In the genomic region with DNA sequence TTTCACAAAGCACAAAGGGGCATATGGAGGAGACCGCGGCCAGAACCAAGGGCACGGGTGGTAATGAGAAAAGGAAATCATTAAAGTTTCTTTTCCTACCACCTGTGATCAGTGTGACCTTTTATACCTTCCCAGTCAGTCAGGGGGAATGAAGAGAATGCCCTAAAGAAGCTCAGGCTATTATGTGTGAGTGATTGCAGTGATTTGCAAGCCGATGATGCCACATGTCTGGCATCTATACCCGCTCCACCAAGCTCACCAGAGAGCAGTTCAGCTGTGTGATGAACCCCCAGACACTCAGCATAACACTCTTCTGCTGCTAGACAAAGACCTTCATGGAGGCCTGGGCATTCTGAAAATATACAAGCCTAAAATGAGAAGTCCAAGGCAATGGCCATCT, we compare ENCODE assay signal across 27 cellular contexts.
"Had no signal": no experiment of that assay in that cellular context is flagged by ENCODE, and none has a peak within 500 bp of the region (broad histone marks: within the 10 kb centered on the region; RNA-seq: fewer than 3 reads in every experiment).

No MANE protein-coding gene starts in this region.

- H3K9me3 ChIP-seq: ascending aorta, Peyer's patch had no signal

- ATAC-seq: activated naive CD4-positive, alpha-beta T cell treated with anti-CD3 and anti-CD28 coated beads, Interleukin-2, amount 50 U/mL, for 72 hours; activated naive CD8-positive, alpha-beta T cell treated with anti-CD3 and anti-CD28 coated beads, Interleukin-2, amount 50 U/mL, for 24 hours; K562; T-helper 17 cell had no signal

- H3K9me3 Mint-ChIP-seq: activated CD4-positive, alpha-beta memory T cell treated with anti-CD3 and anti-CD28 coated beads for 36 hours; activated CD4-positive, alpha-beta T cell treated with anti-CD3 and anti-CD28 coated beads, Interleukin-2, amount 10 ng/mL, durations not matched to agents 7 days and 5 days; activated naive CD4-positive, alpha-beta T cell treated with anti-CD3 and anti-CD28 coated beads, Interleukin-2, amount 50 U/mL, for 72 hours; activated naive CD8-positive, alpha-beta T cell treated with anti-CD3 and anti-CD28 coated beads, Interleukin-2, amount 50 U/mL, for 24 hours; activated T-cell treated with anti-CD3 and anti-CD28 coated beads, Interleukin-2, amount 50 U/mL, for 24 hours; activated T-helper 1 cell treated with anti-CD3 and anti-CD28 coated beads, Interleukin-12 subunit alpha, Interleukin-12 subunit beta, Interleukin-2, Interleukin-4 antibody, amounts not matched to agents 30 ng/mL and 10 ng/mL and 1 ng/mL, durations not matched to agents 14 hours and 24 hours and 36 hours had no signal

- H3K4me3 Mint-ChIP-seq: activated CD4-positive, alpha-beta memory T cell treated with anti-CD3 and anti-CD28 coated beads for 36 hours; activated CD4-positive, alpha-beta T cell treated with anti-CD3 and anti-CD28 coated beads, Interleukin-2, amount 10 ng/mL, durations not matched to agents 7 days and 5 days; activated naive CD8-positive, alpha-beta T cell treated with anti-CD3 and anti-CD28 coated beads, Interleukin-2, amount 50 U/mL, for 24 hours; activated T-cell treated with anti-CD3 and anti-CD28 coated beads, Interleukin-2, amount 50 U/mL, for 24 hours; activated T-helper 1 cell treated with anti-CD3 and anti-CD28 coated beads, Interleukin-12 subunit alpha, Interleukin-12 subunit beta, Interleukin-2, Interleukin-4 antibody, amounts not matched to agents 30 ng/mL and 10 ng/mL and 1 ng/mL, durations not matched to agents 14 hours and 24 hours and 36 hours; T-helper 17 cell had no signal

- H3K4me3 ChIP-seq: ascending aorta, cardiac muscle cell, K562, Peyer's patch had no signal

- H3K36me3 Mint-ChIP-seq: activated CD4-positive, alpha-beta memory T cell treated with anti-CD3 and anti-CD28 coated beads for 36 hours; activated naive CD4-positive, alpha-beta T cell treated with anti-CD3 and anti-CD28 coated beads, Interleukin-2, amount 50 U/mL, for 72 hours had no signal

- H3K4me1 ChIP-seq: ascending aorta, Peyer's patch had no signal

- H3K27ac ChIP-seq: ascending aorta, brain microvascular endothelial cell, cardiac muscle cell, Peyer's patch, VCaP had no signal

- H3K36me3 ChIP-seq: ascending aorta, brain microvascular endothelial cell, cardiac muscle cell, Peyer's patch had no signal

- H3K27me3 Mint-ChIP-seq: activated CD4-positive, alpha-beta memory T cell treated with anti-CD3 and anti-CD28 coated beads for 36 hours; activated naive CD8-positive, alpha-beta T cell treated with anti-CD3 and anti-CD28 coated beads, Interleukin-2, amount 50 U/mL, for 24 hours had no signal

- H3K27ac Mint-ChIP-seq: activated CD4-positive, alpha-beta memory T cell treated with anti-CD3 and anti-CD28 coated beads for 36 hours; activated CD4-positive, alpha-beta T cell treated with anti-CD3 and anti-CD28 coated beads, Interleukin-2, amount 10 ng/mL, durations not matched to agents 7 days and 5 days; activated naive CD4-positive, alpha-beta T cell treated with anti-CD3 and anti-CD28 coated beads, Interleukin-2, amount 50 U/mL, for 72 hours; activated naive CD8-positive, alpha-beta T cell treated with anti-CD3 and anti-CD28 coated beads, Interleukin-2, amount 50 U/mL, for 24 hours; activated T-cell treated with anti-CD3 and anti-CD28 coated beads, Interleukin-2, amount 50 U/mL, for 24 hours; activated T-helper 1 cell treated with anti-CD3 and anti-CD28 coated beads, Interleukin-12 subunit alpha, Interleukin-12 subunit beta, Interleukin-2, Interleukin-4 antibody, amounts not matched to agents 30 ng/mL and 10 ng/mL and 1 ng/mL, durations not matched to agents 14 hours and 24 hours and 36 hours; T-helper 17 cell had no signal

- DNase-seq: activated CD4-positive, alpha-beta memory T cell treated with anti-CD3 and anti-CD28 coated beads for 36 hours; activated CD4-positive, alpha-beta T cell treated with anti-CD3 and anti-CD28 coated beads, Interleukin-2, amount 10 ng/mL, durations not matched to agents 7 days and 5 days; activated CD4-positive, CD25-positive, alpha-beta regulatory T cell; activated effector memory CD4-positive, alpha-beta T cell treated with Interleukin-2 at 50 U/mL for 16 hours; activated naive CD4-positive, alpha-beta T cell; activated naive CD8-positive, alpha-beta T cell treated with anti-CD3 and anti-CD28 coated beads, Interleukin-2, amount 50 U/mL, for 24 hours; activated T-cell treated with anti-CD3 and anti-CD28 coated beads, Interleukin-2, amount 50 U/mL, for 24 hours; amniotic stem cell; brain microvascular endothelial cell; Kasumi-1; NCI-H1105 treated with DMSO at 0.1 percent for 48 hours; NCI-H1436 treated with DMSO at 0.1 percent for 48 hours; NCI-H187; NCI-H2081; NCI-H510A treated with DMSO at 0.1 percent for 48 hours; NCI-H69; NK-92 treated with Interleukin-12 subunit alpha and Interleukin-12 subunit beta, amount 100 ng/mL, for 24 hours; Peyer's patch; SHP77 treated with DMSO at 0.1 percent for 48 hours; T-helper 17 cell; T1000 had no signal

- H3K4me1 Mint-ChIP-seq: activated CD4-positive, alpha-beta T cell treated with anti-CD3 and anti-CD28 coated beads, Interleukin-2, amount 10 ng/mL, durations not matched to agents 7 days and 5 days; activated naive CD8-positive, alpha-beta T cell treated with anti-CD3 and anti-CD28 coated beads, Interleukin-2, amount 50 U/mL, for 24 hours had no signal

- H3K27me3 ChIP-seq: ascending aorta, brain microvascular endothelial cell, cardiac muscle cell, Peyer's patch had no signal
